In the genomic region with DNA sequence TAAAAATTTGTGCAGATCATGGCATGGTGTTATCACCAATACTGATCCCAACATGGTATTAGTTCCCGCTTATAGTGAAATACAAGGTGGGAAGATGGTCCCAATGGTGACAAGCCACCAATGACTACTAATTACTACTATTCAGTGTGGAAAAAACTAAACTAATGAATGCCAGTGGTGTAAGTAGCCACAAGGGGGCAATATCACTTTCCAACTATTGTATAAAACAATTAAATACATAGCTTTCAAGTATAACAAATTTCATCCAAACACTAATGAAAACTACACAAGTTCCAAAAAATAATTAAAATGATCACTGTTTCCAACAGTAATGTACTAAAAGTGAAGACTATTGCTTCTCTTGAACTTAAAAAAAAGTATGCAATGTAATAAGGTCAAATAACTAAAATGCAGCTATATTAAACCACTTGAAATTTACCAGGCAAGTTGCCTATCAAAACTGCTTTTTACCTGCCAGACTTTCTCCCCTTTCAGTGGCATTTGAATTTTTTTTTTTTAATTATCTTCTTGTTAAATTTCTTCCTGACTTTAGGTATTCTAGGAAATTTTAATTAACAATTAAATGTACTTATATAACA, we compare ENCODE assay signal across 8 cellular contexts. TPM values are rescaled to one million over a fixed set of nuclear protein-coding genes. Genes with fewer than 3 reads are reported as not detected.
DNase-seq lines count a peak whose midpoint lies in the region; ATAC-seq, FAIRE-seq and TF ChIP-seq lines count a peak whose summit lies in the region.

No MANE protein-coding gene starts in this region.

- H3K4me3 ChIP-seq in body of pancreas: no peak overlapping the region

- peak; percentile 33 to 86 (median 71) for TF ChIP-seq CTCF in body of pancreas (IDR thresholded peaks at IDR 0.05)

- WGBS in body of pancreas, 2 donors: 48 to 53% methylated on average over 1 of the region's 1 CpG

- peak; percentile 73 for FAIRE-seq in GM12892 (lab: Jason Lieb, UNC)

- H3K36me3 ChIP-seq in body of pancreas (replicated peaks in 1 of 2; ENCODE audit: insufficient read depth in 1 of 2, low read depth in 2 of 2): no peaks in the 10 kb centered on the region

- TF ChIP-seq POLR2A in GM12892 (IDR thresholded peaks at IDR 0.05; ENCODE audit: low read depth, low read length) (no peak), body of pancreas (IDR thresholded peaks at IDR 0.05) (no peak)

- ATAC-seq in body of pancreas: peak; percentile 46
- ATAC-seq in left colon: peak; percentile 39
- ATAC-seq in GM21515 (IDR thresholded peaks at IDR 0.05; ENCODE audit: unreplicated experiment): no peak
- no peak for ATAC-seq in HG03175 (IDR thresholded peaks at IDR 0.05; ENCODE audit: unreplicated experiment)

- intact Hi-C loops in body of pancreas (cut with DNase I): loop anchor here (5.0 kb wide), 1 partner anchor 187 kb away; no protein-coding TSS in a partner anchor
- intact Hi-C loops in left colon (cut with DNase I, micrococcal nuclease): loop anchor here in 1 of 2 donors (5.0 kb wide), 1 partner anchor 177 kb away; no protein-coding TSS in a partner anchor

- H3K4me1 ChIP-seq in body of pancreas: peaks cover 31% of the 10 kb centered on the region

- no peak overlapping the region for H3K27ac ChIP-seq in body of pancreas

- H3K27me3 ChIP-seq in body of pancreas: no peaks in the 10 kb centered on the region

- no peaks in the 10 kb centered on the region for H3K9me3 ChIP-seq in body of pancreas

- DNase-seq in AG08395 (ENCODE audit: low spot score): peak; percentile 38
- no peak for DNase-seq in GM12892 (ENCODE audit: insufficient read length)
- DNase-seq in NCI-H446 (lab: John Stamatoyannopoulos, UW): peak; percentile 30 to 54
- peak in 2 of 4 donors; percentile 22 to 55 for DNase-seq in body of pancreas
- no peak for DNase-seq in left colon
- no peak for DNase-seq in GDM1 (lab: John Stamatoyannopoulos, UW)

RNA-seq across cellular contexts. Expression of gene PAPLN, which starts 58.0 kb away (rescaled TPM):
- 9.8 TPM for polyA plus RNA-seq in GM12892 (2012; ENCODE audit: missing spikeins)
- total RNA-seq in body of pancreas: 10 to 100 TPM in 1 of 2 donors, 1 to 10 TPM in 1; 9.6 to 13.5 TPM
- total RNA-seq in left colon: 1 to 10 TPM; 2.8 to 8.3 TPM

Comparison
In these comparisons a context has a peak if more than half of its experiments do, and no peak if none do; other contexts are left out.
1. DNase-seq: peak in AG08395 (single experiment) and NCI-H446 (2 of 2); none in GM12892 (single experiment), left colon (0 of 2) and GDM1 (single experiment).
2. ATAC-seq: peak in body of pancreas (single experiment) and left colon (single experiment); none in GM21515 (single experiment) and HG03175 (single experiment).